In genomic region chr4:188727746-188728145, GRCh38 we compare ENCODE assay signal across 21 cellular contexts.
DNase-seq lines count a peak whose midpoint lies in the region; ATAC-seq, FAIRE-seq and TF ChIP-seq lines count a peak whose summit lies in the region.
"Had no signal": no experiment of that assay in that cellular context is flagged by ENCODE, and none has a peak within 500 bp of the region (broad histone marks: within the 10 kb centered on the region; RNA-seq: fewer than 3 reads in every experiment).

No MANE protein-coding gene starts in this region.

- H3K4me2 ChIP-seq in IMR-90 (ENCODE audit: low read depth, low read length): no peak overlapping the region
- H3K4me2 ChIP-seq in smooth muscle cell: no peak overlapping the region
- H3K4me2 ChIP-seq: A549 had no signal

- no peak overlapping the region for H3K23ac ChIP-seq in IMR-90 (ENCODE audit: low read depth, low read length)

- FAIRE-seq in endometrium (lab: Jason Lieb, UNC): peak; percentile 74
- FAIRE-seq: A549, GM12891, GM18507, H54 had no signal

- no peak overlapping the region for H3K14ac ChIP-seq in IMR-90 (replicated peaks; ENCODE audit: low read depth, low read length)

- no peak overlapping the region for H4K5ac ChIP-seq in IMR-90 (ENCODE audit: low read depth, low read length)

- peak; percentile 75 for ATAC-seq in IMR-90 (ENCODE audit: low read depth)
- ATAC-seq in GM21367 (IDR thresholded peaks at IDR 0.05; ENCODE audit: unreplicated experiment): no peak
- ATAC-seq in HG02938 (IDR thresholded peaks at IDR 0.05; ENCODE audit: unreplicated experiment): no peak
- ATAC-seq: A549 had no signal

- peak; percentile 55 for DNase-seq in IMR-90
- DNase-seq in smooth muscle cell (lab: John Stamatoyannopoulos, UW; ENCODE audit: unreplicated experiment): no peak
- DNase-seq in NCI-H748 treated with DMSO at 0.1 percent for 48 hours (lab: John Stamatoyannopoulos, UW): no peak
- DNase-seq: ACHN; C1 segment of cervical spinal cord; Calu3; CD4-positive, alpha-beta memory T cell; COR-L47; DMS53; DMS79 treated with DMSO at 0.1 percent for 48 hours; GF-D8; GOT3; HFFc6 had no signal

- H4K8ac ChIP-seq in IMR-90 (ENCODE audit: low read depth in 2 of 2, low read length in 2 of 2): no peak overlapping the region

- in situ Hi-C loops in IMR-90 (cut with MboI; ENCODE audit: low sequenced_read_pairs): no loop called here

- no peaks in the 10 kb centered on the region for H3K27me3 ChIP-seq in IMR-90 (ENCODE audit: control insufficient read depth, insufficient read depth, low read length)
- no peaks in the 10 kb centered on the region for H3K27me3 ChIP-seq in smooth muscle cell (ENCODE audit: low read depth)

- CTCF ChIA-PET in IMR-90 (lab: Yijun Ruan, JAX): interaction anchor here (0.8 to 1.0 kb wide), 2 partner anchors 8 to 10 kb away, joined by 3 read pairs; no protein-coding TSS in a partner anchor

- H2BK20ac ChIP-seq in IMR-90 (ENCODE audit: low read depth, low read length): no peak overlapping the region

- no peak for TF ChIP-seq POLR2A in IMR-90 (IDR thresholded peaks at IDR 0.05; ENCODE audit: low read depth, low read length)

- no peak overlapping the region for H3K56ac ChIP-seq in IMR-90 (ENCODE audit: extremely low read depth, insufficient read depth, low read length)

- no peaks in the 10 kb centered on the region for H3F3A ChIP-seq in smooth muscle cell (ENCODE audit: low read depth)

- no peaks in the 10 kb centered on the region; the same call in 1 of the 2 replicates for H3K4me1 ChIP-seq in IMR-90 (ENCODE audit: control insufficient read depth, insufficient read depth, low read length)
- no peaks in the 10 kb centered on the region for H3K4me1 ChIP-seq in smooth muscle cell (ENCODE audit: low read depth)
- H3K4me1 ChIP-seq: A549, HAP-1 had no signal

- H4K20me1 ChIP-seq in IMR-90 (ENCODE audit: insufficient read depth, low read length): no peaks in the 10 kb centered on the region
- no peaks in the 10 kb centered on the region for H4K20me1 ChIP-seq in smooth muscle cell (ENCODE audit: low read depth)

- no TSS peak for BruUV-seq in IMR-90 (replicated peaks; lab: Mats Ljungman, UMichigan)

- no peak overlapping the region for H3K27ac ChIP-seq in IMR-90 (ENCODE audit: insufficient read depth, low read length)
- H3K27ac ChIP-seq in smooth muscle cell (ENCODE audit: low read depth): no peak overlapping the region
- H3K27ac ChIP-seq: A549 had no signal

- no peak for TF ChIP-seq CTCF in IMR-90 (conservative IDR thresholded peaks at IDR 0.05; ENCODE audit: low read depth, low read length)
- no peak for TF ChIP-seq CTCF in smooth muscle cell (IDR thresholded peaks at IDR 0.05; ENCODE audit: borderline replicate concordance, insufficient read depth, poor library complexity, severe bottlenecking)

- H2AK5ac ChIP-seq in IMR-90 (ENCODE audit: low read depth, low read length): no peak overlapping the region

- H3K36me3 ChIP-seq in IMR-90 (ENCODE audit: control insufficient read depth, insufficient read depth, low read length) (no peaks in the 10 kb centered on the region), smooth muscle cell (ENCODE audit: low read depth) (no peaks in the 10 kb centered on the region)
- H3K36me3 ChIP-seq: HAP-1 had no signal

- H4K91ac ChIP-seq in IMR-90 (ENCODE audit: insufficient read depth, low read depth, low read length): no peak overlapping the region

- H2AFZ ChIP-seq in IMR-90 (replicated peaks; ENCODE audit: low read length, poor library complexity) (no peak overlapping the region), smooth muscle cell (ENCODE audit: low read depth) (peak overlapping the region; percentile 57)

- dilution Hi-C loops in IMR-90 (cut with HindIII; ENCODE audit: low sequenced_read_pairs, unreplicated experiment): no loop called here

- no peak for TF ChIP-seq RAD21 in IMR-90 (IDR thresholded peaks at IDR 0.05; ENCODE audit: low read length)

- POLR2A ChIA-PET in IMR-90 (lab: Charles Lee; ENCODE audit: unreplicated experiment): no interaction called here

- H3K4me3 ChIP-seq in IMR-90 (ENCODE audit: insufficient read depth, low read depth, low read length) (no peak overlapping the region), smooth muscle cell (no peak overlapping the region)
- H3K4me3 ChIP-seq: A549, HAP-1 had no signal

- no peak overlapping the region for H2BK15ac ChIP-seq in IMR-90 (ENCODE audit: low read depth, low read length)

- no peak overlapping the region for H3K18ac ChIP-seq in IMR-90 (ENCODE audit: low read depth, low read length)

- H3K79me1 ChIP-seq in IMR-90 (ENCODE audit: low read depth in 1 of 2, low read length in 2 of 2): no peaks in the 10 kb centered on the region

- H3K9ac ChIP-seq in IMR-90 (ENCODE audit: low read depth, low read length): no peak overlapping the region
- H3K9ac ChIP-seq in smooth muscle cell (ENCODE audit: low read depth): no peak overlapping the region

- no peak overlapping the region for H2BK5ac ChIP-seq in IMR-90 (ENCODE audit: low read depth, low read length, poor library complexity, severe bottlenecking)

- no peak overlapping the region for H3K4ac ChIP-seq in IMR-90 (ENCODE audit: low read depth, low read length)

- peaks cover 3% of the 10 kb centered on the region; the same call in 1 of the 2 replicates for H3K9me1 ChIP-seq in IMR-90 (ENCODE audit: insufficient read depth, low read length)

- H3K9me3 ChIP-seq in IMR-90 (ENCODE audit: control insufficient read depth, insufficient read depth, low read length): no peaks in the 10 kb centered on the region
- no peaks in the 10 kb centered on the region for H3K9me3 ChIP-seq in smooth muscle cell (replicated peaks; ENCODE audit: low read depth)
- H3K9me3 ChIP-seq: HAP-1 had no signal

- no peak overlapping the region for H2AK9ac ChIP-seq in IMR-90 (replicated peaks; ENCODE audit: low read depth, low read length, poor library complexity)

- no CpG with 5 or more reads among the region's 1 CpG for WGBS in IMR-90 (ENCODE audit: extremely low coverage in 2 of 2, insufficient read length in 1 of 2), 2 experiments
- whole genome bisulfite sequencing in smooth muscle cell (ENCODE audit: low lambda C conversion rate): 96% methylated on average over 1 of the region's 1 CpG

- H3K79me2 ChIP-seq in smooth muscle cell (ENCODE audit: low read depth): no peaks in the 10 kb centered on the region

- intact Hi-C loops in IMR-90 (cut with micrococcal nuclease): loop anchor here (5.0 kb wide), 1 partner anchor 1120 kb away; no protein-coding TSS in a partner anchor

- no peak overlapping the region for H2BK120ac ChIP-seq in IMR-90 (ENCODE audit: low read depth, low read length)

TF ChIP-seq in IMR-90, 13 proteins besides CTCF, POLR2A, EP300 and RAD21:
- TF ChIP-seq CHD1 (IDR thresholded peaks at IDR 0.05; ENCODE audit: low read depth, low read length) (no peak), NFE2L2 (IDR thresholded peaks at IDR 0.05; ENCODE audit: low read depth, low read length) (no peak), MAFK (IDR thresholded peaks at IDR 0.05; ENCODE audit: low read depth, low read length) (no peak), ELK1 (IDR thresholded peaks at IDR 0.05; ENCODE audit: borderline replicate concordance, low read depth, low read length) (no peak), FOS (IDR thresholded peaks at IDR 0.05; ENCODE audit: low read depth, low read length) (no peak), BHLHE40 (IDR thresholded peaks at IDR 0.05; ENCODE audit: low read depth, low read length) (no peak), RCOR1 (IDR thresholded peaks at IDR 0.05; ENCODE audit: insufficient replicate concordance, low read length) (no peak), RFX5 (IDR thresholded peaks at IDR 0.05; ENCODE audit: low read depth, low read length) (no peak)
TF ChIP-seq in IMR-90: peak in this region for 0.
